ENCODE assay signal across 18 cellular contexts in genomic region chr16:64121473-64121872, GRCh38.
DNase-seq lines count a peak whose midpoint lies in the region; ATAC-seq and TF ChIP-seq lines count a peak whose summit lies in the region.
"Had no signal": no experiment of that assay in that cellular context is flagged by ENCODE, and none has a peak within 500 bp of the region (broad histone marks: within the 10 kb centered on the region; RNA-seq: fewer than 3 reads in every experiment).

No MANE protein-coding gene starts in this region.

- no peaks in the 10 kb centered on the region for H4K20me1 ChIP-seq in SK-N-SH (ENCODE audit: insufficient read depth)

- TF ChIP-seq EP300 in SK-N-SH (IDR thresholded peaks at IDR 0.05; ENCODE audit: borderline replicate concordance in 1 of 2, low read depth in 1 of 2, low read length in 1 of 2) = no peak

- H3K4me3 Mint-ChIP-seq in T-helper 2 cell treated with Interferon-gamma antibody and Interleukin-4, amounts not matched to agents 5 μg/mL and 100 μg/mL, for 36 hours = no peak overlapping the region
- H3K4me3 Mint-ChIP-seq: activated CD4-positive, alpha-beta T cell treated with anti-CD3 and anti-CD28 coated beads, Interleukin-2, amount 10 ng/mL, durations not matched to agents 24 days and 14 days; activated naive CD8-positive, alpha-beta T cell; endodermal cell had no signal

- TF ChIP-seq CTCF in SK-N-SH (IDR thresholded peaks at IDR 0.05) = no peak
- TF ChIP-seq CTCF in foreskin fibroblast (IDR thresholded peaks at IDR 0.05; ENCODE audit: low read depth, low read length) = no peak

- no peaks in the 10 kb centered on the region for H3F3A ChIP-seq in SK-N-SH (replicated peaks; ENCODE audit: insufficient read depth)

- no peak overlapping the region for H3K27ac Mint-ChIP-seq in T-helper 2 cell treated with Interferon-gamma antibody and Interleukin-4, amounts not matched to agents 5 μg/mL and 100 μg/mL, for 36 hours
- H3K27ac Mint-ChIP-seq: activated CD4-positive, alpha-beta T cell treated with anti-CD3 and anti-CD28 coated beads, Interleukin-2, amount 10 ng/mL, durations not matched to agents 24 days and 14 days; activated naive CD8-positive, alpha-beta T cell; endodermal cell had no signal

- ATAC-seq in SK-N-SH treated with all-trans-retinoic acid at 6 μM for 48 hours = no peak
- ATAC-seq: left cardiac atrium had no signal

- H3K9me3 ChIP-seq in SK-N-SH = no peaks in the 10 kb centered on the region
- H3K9me3 ChIP-seq: spleen, stomach had no signal

- H3K27me3 Mint-ChIP-seq in T-helper 2 cell treated with Interferon-gamma antibody and Interleukin-4, amounts not matched to agents 5 μg/mL and 100 μg/mL, for 36 hours (ENCODE audit: low read depth) = no peaks in the 10 kb centered on the region
- H3K27me3 Mint-ChIP-seq: activated CD4-positive, alpha-beta T cell treated with anti-CD3 and anti-CD28 coated beads, Interleukin-2, amount 10 ng/mL, durations not matched to agents 24 days and 14 days; activated naive CD8-positive, alpha-beta T cell had no signal

- no peak for TF ChIP-seq RAD21 in SK-N-SH (IDR thresholded peaks at IDR 0.05; ENCODE audit: low read length)

- H3K4me1 ChIP-seq in SK-N-SH (ENCODE audit: control insufficient read depth in 1 of 2, insufficient read depth in 2 of 2, low read depth in 1 of 2, low read length in 1 of 2) = no peaks in the 10 kb centered on the region
- H3K4me1 ChIP-seq: spleen, stomach had no signal

- CTCF ChIA-PET in SK-N-SH (lab: Yijun Ruan, JAX) = interaction anchor here (1.5 kb wide), 1 partner anchor 33 kb away, joined by 4 read pairs; no protein-coding TSS in a partner anchor

- H2AFZ ChIP-seq in SK-N-SH (ENCODE audit: low read depth) = peak overlapping the region; percentile 16; the same call in 1 of the 2 replicates

- H3K36me3 Mint-ChIP-seq in T-helper 2 cell treated with Interferon-gamma antibody and Interleukin-4, amounts not matched to agents 5 μg/mL and 100 μg/mL, for 36 hours (ENCODE audit: low read depth) = no peaks in the 10 kb centered on the region
- H3K36me3 Mint-ChIP-seq: activated naive CD8-positive, alpha-beta T cell had no signal

- H3K27ac ChIP-seq in SK-N-SH (ENCODE audit: low read depth in 2 of 2, low read length in 1 of 2) = no peak overlapping the region
- H3K27ac ChIP-seq: spleen, stomach had no signal

- peaks cover 39% of the 10 kb centered on the region for H3K9me3 Mint-ChIP-seq in T-helper 2 cell treated with Interferon-gamma antibody and Interleukin-4, amounts not matched to agents 5 μg/mL and 100 μg/mL, for 36 hours
- H3K9me3 Mint-ChIP-seq: activated CD4-positive, alpha-beta T cell treated with anti-CD3 and anti-CD28 coated beads, Interleukin-2, amount 10 ng/mL, durations not matched to agents 24 days and 14 days; endodermal cell had no signal

- POLR2A ChIA-PET in SK-N-SH (lab: Yijun Ruan, JAX) = no interaction called here

- H3K4me3 ChIP-seq in SK-N-SH (ENCODE audit: low read depth in 2 of 2, low read length in 1 of 2) = no peak overlapping the region
- no peak overlapping the region for H3K4me3 ChIP-seq in foreskin fibroblast (ENCODE audit: low read depth in 1 of 2, low read length in 2 of 2)
- H3K4me3 ChIP-seq: spleen, stomach had no signal

- no peaks in the 10 kb centered on the region for H3K27me3 ChIP-seq in SK-N-SH (ENCODE audit: insufficient read depth)
- H3K27me3 ChIP-seq: spleen, stomach had no signal

- H3K4me2 ChIP-seq in SK-N-SH = no peak overlapping the region

- H3K9me2 ChIP-seq in SK-N-SH = no peaks in the 10 kb centered on the region

- no peak overlapping the region for H3K9ac ChIP-seq in SK-N-SH

- 72% methylated on average over 3 of the region's 3 CpGs for WGBS in SK-N-SH (ENCODE audit: low lambda C conversion rate)

- H3K4me1 Mint-ChIP-seq in T-helper 2 cell treated with Interferon-gamma antibody and Interleukin-4, amounts not matched to agents 5 μg/mL and 100 μg/mL, for 36 hours (ENCODE audit: low read depth) = no peaks in the 10 kb centered on the region
- H3K4me1 Mint-ChIP-seq: activated CD4-positive, alpha-beta T cell treated with anti-CD3 and anti-CD28 coated beads, Interleukin-2, amount 10 ng/mL, durations not matched to agents 24 days and 14 days had no signal

- no peaks in the 10 kb centered on the region for H3K79me2 ChIP-seq in SK-N-SH (ENCODE audit: insufficient read depth)

- DNase-seq in SK-N-SH = no peak
- DNase-seq in RPMI8226 = peak; percentile 76
- DNase-seq in foreskin fibroblast = peak; percentile 1 to 36
- no peak for DNase-seq in activated gamma-delta T cell treated with Interleukin-2 at 50 U/mL for 16 hours
- no peak for DNase-seq in DMS79 treated with DMSO at 0.1 percent for 48 hours (lab: John Stamatoyannopoulos, UW)
- DNase-seq in T-helper 2 cell treated with Interferon-gamma antibody and Interleukin-4, amounts not matched to agents 5 μg/mL and 100 μg/mL, for 36 hours (ENCODE audit: low spot score) = no peak
- DNase-seq in HT-29 (ENCODE audit: low spot score) = no peak
- DNase-seq: 8988T; activated CD4-positive, alpha-beta T cell treated with anti-CD3 and anti-CD28 coated beads, Interleukin-2, amount 10 ng/mL, durations not matched to agents 24 days and 14 days; caudate nucleus; endodermal cell; left cardiac atrium; Right ventricle myocardium superior; spleen; stomach; T-helper 9 cell had no signal

- no peaks in the 10 kb centered on the region for H3K36me3 ChIP-seq in SK-N-SH (replicated peaks in 1 of 2; ENCODE audit: control insufficient read depth in 1 of 2, insufficient read depth in 2 of 2, low read length in 1 of 2)
- H3K36me3 ChIP-seq: spleen, stomach had no signal

TF ChIP-seq in SK-N-SH, 30 proteins besides CTCF, POLR2A, EP300 and RAD21 (continues in another document):
- TF ChIP-seq PBX3 (IDR thresholded peaks at IDR 0.05) (no peak), FOXM1 (IDR thresholded peaks at IDR 0.05; ENCODE audit: low read depth) (no peak), NRF1 (IDR thresholded peaks at IDR 0.05; ENCODE audit: low read depth, low read length) (no peak), MXI1 (IDR thresholded peaks at IDR 0.05; ENCODE audit: low read depth, low read length) (no peak), TEAD4 (IDR thresholded peaks at IDR 0.05; ENCODE audit: borderline replicate concordance, insufficient read depth) (no peak), RCOR1 (IDR thresholded peaks at IDR 0.05; ENCODE audit: low read length) (no peak), FOXJ3 (CRISPR knock-in tag; IDR thresholded peaks at IDR 0.05) (no peak)

TF ChIP-seq in SK-N-SH treated with all-trans-retinoic acid at 6 μM for 48 hours, 23 proteins besides CTCF, POLR2A, EP300 and RAD21 (continues in another document):
- TF ChIP-seq CSDC2 (CRISPR knock-in tag; IDR thresholded peaks at IDR 0.05) = no peak
- TF ChIP-seq PPARA (CRISPR knock-in tag; IDR thresholded peaks at IDR 0.05; ENCODE audit: borderline replicate concordance) = no peak
- no peak for TF ChIP-seq CREB5 (CRISPR knock-in tag; IDR thresholded peaks at IDR 0.05; ENCODE audit: low read depth)
- no peak for TF ChIP-seq ZC3H10 (CRISPR knock-in tag; IDR thresholded peaks at IDR 0.05)
- no peak for TF ChIP-seq ZFP3 (CRISPR knock-in tag; IDR thresholded peaks at IDR 0.05)
- TF ChIP-seq GLIS3 (CRISPR knock-in tag; IDR thresholded peaks at IDR 0.05) = no peak
- TF ChIP-seq BACH2 (CRISPR knock-in tag; IDR thresholded peaks at IDR 0.05; ENCODE audit: borderline replicate concordance) = no peak
- no peak for TF ChIP-seq TSHZ2 (CRISPR knock-in tag; IDR thresholded peaks at IDR 0.05)
- TF ChIP-seq OSR1 (CRISPR knock-in tag; IDR thresholded peaks at IDR 0.05) = no peak

Comparison
In these comparisons a context has a peak if more than half of its experiments do, and no peak if none do; other contexts are left out.
1. DNase-seq: peak in RPMI8226 (single experiment) and foreskin fibroblast (2 of 2); none in SK-N-SH (single experiment), activated gamma-delta T cell treated with Interleukin-2 at 50 U/mL for 16 hours (single experiment), DMS79 treated with DMSO at 0.1 percent for 48 hours (single experiment), T-helper 2 cell treated with Interferon-gamma antibody and Interleukin-4, amounts not matched to agents 5 μg/mL and 100 μg/mL, for 36 hours (single experiment) and HT-29 (single experiment).